In genomic region chr12:32946504-32947131, GRCh38 we compare ENCODE assay signal across 13 cellular contexts. TPM values are rescaled to one million over a fixed set of nuclear protein-coding genes. Genes with fewer than 3 reads are reported as not detected.
DNase-seq lines count a peak whose midpoint lies in the region; ATAC-seq and TF ChIP-seq lines count a peak whose summit lies in the region.
"Had no signal": no experiment of that assay in that cellular context is flagged by ENCODE, and none has a peak within 500 bp of the region (broad histone marks: within the 10 kb centered on the region; RNA-seq: fewer than 3 reads in every experiment).

No MANE protein-coding gene starts in this region.

- intact Hi-C loops in heart right ventricle (cut with DNase I), result no loop called here

- no peak overlapping the region for H3K4ac ChIP-seq in mesendoderm (ENCODE audit: low read depth, low read length)
- H3K4ac ChIP-seq in neuronal stem cell (ENCODE audit: low read length), result no peak overlapping the region

- 63 to 73% methylated on average over 6 of the region's 6 CpGs for WGBS in heart right ventricle, 2 donors
- no CpG with 5 or more reads among the region's 6 CpGs for WGBS in mesendoderm (ENCODE audit: extremely low coverage, insufficient coverage, low lambda C conversion rate)
- no CpG with 5 or more reads among the region's 6 CpGs for WGBS in neuronal stem cell (ENCODE audit: extremely low coverage in 2 of 2, insufficient read length in 2 of 2, insufficient replicate concordance in 1 of 2), 2 donors

- no peak overlapping the region for H2BK12ac ChIP-seq in neuronal stem cell (ENCODE audit: low read length)

- H4K8ac ChIP-seq in mesendoderm (ENCODE audit: low read depth, low read length) (no peak overlapping the region), neuronal stem cell (ENCODE audit: low read depth, low read length) (no peak overlapping the region)

- DNase-seq in cardiac muscle cell (ENCODE audit: low read depth in 1 of 2, low spot score in 1 of 2) (no peak), heart right ventricle (no peak), mesendoderm (no peak), neuronal stem cell (ENCODE audit: low spot score) (no peak), NCI-H1417 (lab: John Stamatoyannopoulos, UW) (no peak), NCI-H1694 (lab: John Stamatoyannopoulos, UW) (no peak), HuH-7.5 (ENCODE audit: low spot score) (no peak)
- DNase-seq: 8988T; CD8-positive, alpha-beta memory T cell; GF-D8; GM23248 had no signal

- no peak overlapping the region for H3K9ac ChIP-seq in mesendoderm (ENCODE audit: low read length)
- H3K9ac ChIP-seq in neuronal stem cell (ENCODE audit: low read depth, low read length, poor library complexity), result no peak overlapping the region
- H3K9ac ChIP-seq: BLaER1, GM23248 had no signal

- no peak overlapping the region for H2BK5ac ChIP-seq in mesendoderm (ENCODE audit: low read length)
- H2BK5ac ChIP-seq in neuronal stem cell (ENCODE audit: low read length), result no peak overlapping the region

- H3K79me1 ChIP-seq in mesendoderm (ENCODE audit: low read length) (no peaks in the 10 kb centered on the region), neuronal stem cell (ENCODE audit: low read depth, low read length) (no peaks in the 10 kb centered on the region)

- no peak overlapping the region for H3K4me2 ChIP-seq in mesendoderm (ENCODE audit: low read length)
- H3K4me2 ChIP-seq in neuronal stem cell (ENCODE audit: insufficient read depth, low read length, poor library complexity, severe bottlenecking), result no peak overlapping the region
- H3K4me2 ChIP-seq: BLaER1 had no signal

- H4K5ac ChIP-seq in mesendoderm (ENCODE audit: low read length), result peak overlapping the region; percentile 24

- H2AFZ ChIP-seq in neuronal stem cell (ENCODE audit: low read length), result peak overlapping the region; percentile 87
- H2AFZ ChIP-seq: GM23248 had no signal

- H4K91ac ChIP-seq in neuronal stem cell (ENCODE audit: low read depth, low read length, poor library complexity), result no peak overlapping the region

- H3K9me3 ChIP-seq in cardiac muscle cell (ENCODE audit: low read depth) (no peaks in the 10 kb centered on the region), heart right ventricle (no peaks in the 10 kb centered on the region), neuronal stem cell (replicated peaks in 1 of 2; ENCODE audit: control insufficient read depth in 2 of 2, insufficient read depth in 1 of 2, low read depth in 1 of 2, low read length in 2 of 2) (no peaks in the 10 kb centered on the region)
- H3K9me3 ChIP-seq: BLaER1 had no signal

- H3K18ac ChIP-seq in mesendoderm (ENCODE audit: low read length) (no peak overlapping the region), neuronal stem cell (ENCODE audit: low read length) (no peak overlapping the region)

- H3K4me3 ChIP-seq in cardiac muscle cell, result no peak overlapping the region
- no peak overlapping the region for H3K4me3 ChIP-seq in heart right ventricle
- no peak overlapping the region for H3K4me3 ChIP-seq in mesendoderm (ENCODE audit: low read length)
- H3K4me3 ChIP-seq in neuronal stem cell (ENCODE audit: low read length in 2 of 2), result no peak overlapping the region
- H3K4me3 ChIP-seq: BLaER1, GM23248 had no signal

- no peak overlapping the region for H2BK120ac ChIP-seq in mesendoderm (ENCODE audit: low read depth, low read length)
- H2BK120ac ChIP-seq in neuronal stem cell (ENCODE audit: low read depth, low read length), result no peak overlapping the region

- H3K14ac ChIP-seq in neuronal stem cell (ENCODE audit: low read length), result no peak overlapping the region

- H3K27ac ChIP-seq in cardiac muscle cell (peak overlapping the region; percentile 3), heart right ventricle (no peak overlapping the region), mesendoderm (ENCODE audit: low read depth, low read length) (no peak overlapping the region), neuronal stem cell (replicated peaks; ENCODE audit: low read length) (no peak overlapping the region)
- H3K27ac ChIP-seq: BLaER1, GM23248 had no signal

- H2AK5ac ChIP-seq in mesendoderm (ENCODE audit: low read length) (no peak overlapping the region), neuronal stem cell (ENCODE audit: low read depth, low read length) (no peak overlapping the region)

- H3K79me2 ChIP-seq in mesendoderm (ENCODE audit: control insufficient read depth, insufficient read depth, low read length), result no peaks in the 10 kb centered on the region

- TF ChIP-seq CTCF in cardiac muscle cell (IDR thresholded peaks at IDR 0.05; ENCODE audit: low read depth, low read length) (no peak), heart right ventricle (IDR thresholded peaks at IDR 0.05) (no peak)

- H3K4me1 ChIP-seq in cardiac muscle cell (ENCODE audit: low read depth) (peaks cover 10% of the 10 kb centered on the region), heart right ventricle (no peaks in the 10 kb centered on the region), mesendoderm (ENCODE audit: control insufficient read depth, low read depth, low read length) (no peaks in the 10 kb centered on the region), neuronal stem cell (ENCODE audit: control insufficient read depth in 2 of 2, insufficient read depth in 1 of 2, low read depth in 1 of 2, low read length in 2 of 2) (no peaks in the 10 kb centered on the region)
- H3K4me1 ChIP-seq: BLaER1 had no signal

- ATAC-seq in heart right ventricle, result no peak
- ATAC-seq: HCT116 had no signal

- H2BK15ac ChIP-seq in mesendoderm (replicated peaks; ENCODE audit: low read depth) (no peak overlapping the region), neuronal stem cell (ENCODE audit: low read length) (no peak overlapping the region)

- H3K36me3 ChIP-seq in cardiac muscle cell, result no peaks in the 10 kb centered on the region
- no peaks in the 10 kb centered on the region for H3K36me3 ChIP-seq in heart right ventricle
- no peaks in the 10 kb centered on the region for H3K36me3 ChIP-seq in mesendoderm (ENCODE audit: control insufficient read depth, insufficient read depth, low read length)
- H3K36me3 ChIP-seq in neuronal stem cell (replicated peaks in 1 of 2; ENCODE audit: control insufficient read depth in 2 of 2, insufficient read depth in 2 of 2, low read length in 2 of 2), result no peaks in the 10 kb centered on the region
- H3K36me3 ChIP-seq: BLaER1 had no signal

- no peak overlapping the region for H3K56ac ChIP-seq in mesendoderm (ENCODE audit: low read length)

- H3K27me3 ChIP-seq in cardiac muscle cell, result no peaks in the 10 kb centered on the region
- H3K27me3 ChIP-seq in heart right ventricle, result peaks cover 0 to 8% (median 0%) of the 10 kb centered on the region in 7 donors
- H3K27me3 ChIP-seq in mesendoderm (ENCODE audit: insufficient read depth, low read length, poor library complexity), result no peaks in the 10 kb centered on the region
- no peaks in the 10 kb centered on the region for H3K27me3 ChIP-seq in neuronal stem cell (ENCODE audit: control insufficient read depth in 3 of 3, insufficient read depth in 3 of 3, low read depth in 1 of 3, low read length in 3 of 3)
- H3K27me3 ChIP-seq: BLaER1 had no signal

- no peak overlapping the region for H3K23ac ChIP-seq in mesendoderm (ENCODE audit: low read length)
- H3K23ac ChIP-seq in neuronal stem cell (ENCODE audit: low read depth, low read length, poor library complexity), result no peak overlapping the region

RNA-seq across cellular contexts. Expression of gene PKP2, which starts 50.0 kb away (rescaled TPM):
- 362 and 376 TPM in 2 replicates for total RNA-seq in cardiac muscle cell
- 363 and 451 TPM in 2 replicates for polyA plus RNA-seq in cardiac muscle cell
- 100 to 1,000 TPM; 280 to 639 (median 425) TPM for total RNA-seq in heart right ventricle
- polyA plus RNA-seq in heart right ventricle, result 100 to 1,000 TPM in 1 of 2 donors, 10 to 100 TPM in 1; 92.3 to 137 TPM
- polyA plus RNA-seq in mesendoderm (2013, experiment 1 of 2), result 25.5 TPM
- polyA plus RNA-seq in mesendoderm (2013, experiment 2 of 2), result 26.6 TPM
- polyA plus RNA-seq in neuronal stem cell (2013, experiment 1 of 2), result 6.1 TPM
- polyA plus RNA-seq in neuronal stem cell (2013, experiment 2 of 2), result 6.5 TPM
